In the genomic region with DNA sequence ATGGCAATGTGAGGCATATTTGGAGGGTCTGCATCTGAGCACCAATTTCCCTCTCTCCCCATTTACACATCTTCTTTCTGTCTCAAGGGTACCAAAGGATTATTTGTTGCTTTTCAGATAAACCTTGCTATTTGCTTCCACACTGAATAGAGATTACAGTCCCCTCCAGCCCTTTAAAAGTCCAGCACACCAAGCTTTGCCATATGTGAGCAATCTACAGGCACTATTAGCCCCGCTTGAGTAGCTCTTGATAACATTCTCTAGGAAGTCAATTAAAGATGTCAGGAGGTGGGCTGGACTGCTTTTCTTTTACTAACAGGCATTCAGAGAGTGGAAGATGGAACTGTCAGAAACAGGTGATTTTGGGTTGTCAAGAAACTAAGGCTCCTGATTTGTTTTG, we compare ENCODE assay signal across 18 cellular contexts.
DNase-seq lines count a peak whose midpoint lies in the region; ATAC-seq and TF ChIP-seq lines count a peak whose summit lies in the region.
"Had no signal": no experiment of that assay in that cellular context is flagged by ENCODE, and none has a peak within 500 bp of the region (broad histone marks: within the 10 kb centered on the region; RNA-seq: fewer than 3 reads in every experiment).

No MANE protein-coding gene starts in this region.

- peak overlapping the region; percentile 27 for H3K27ac ChIP-seq in cardiac muscle cell
- H3K27ac ChIP-seq: BLaER1 treated with 17β-estradiol and CSF1 and Interleukin-3, amounts not matched to agents 10 nM and 100 nM; KMS-11; SJSA1 had no signal

- intact Hi-C loops in Right ventricle myocardium superior (cut with DNase I), result no loop called here

- H3K4me3 ChIP-seq in cardiac muscle cell, result no peak overlapping the region
- H3K4me3 ChIP-seq: BLaER1 treated with 17β-estradiol and CSF1 and Interleukin-3, amounts not matched to agents 10 nM and 100 nM; MG63; SJSA1 had no signal

- H3K9me3 Mint-ChIP-seq in glutamatergic neuron (ENCODE audit: unreplicated experiment), result no peaks in the 10 kb centered on the region
- H3K9me3 Mint-ChIP-seq: H9 had no signal

- no peak for TF ChIP-seq CTCF in cardiac muscle cell (IDR thresholded peaks at IDR 0.05; ENCODE audit: low read depth, low read length)
- TF ChIP-seq CTCF in glutamatergic neuron (IDR thresholded peaks at IDR 0.05; ENCODE audit: partially characterized antibody, unreplicated experiment), result no peak

- no peak for ATAC-seq in Right ventricle myocardium superior (ENCODE audit: poor library complexity)
- ATAC-seq in GM21529 (IDR thresholded peaks at IDR 0.05; ENCODE audit: unreplicated experiment), result no peak
- ATAC-seq: T-cell had no signal

- no peaks in the 10 kb centered on the region for H3K27me3 ChIP-seq in cardiac muscle cell
- H3K27me3 ChIP-seq: BLaER1 treated with 17β-estradiol and CSF1 and Interleukin-3, amounts not matched to agents 10 nM and 100 nM; MG63; SJSA1 had no signal

- H3K36me3 ChIP-seq in cardiac muscle cell, result no peaks in the 10 kb centered on the region
- H3K36me3 ChIP-seq: BLaER1 treated with 17β-estradiol and CSF1 and Interleukin-3, amounts not matched to agents 10 nM and 100 nM; MG63; SJSA1 had no signal

- H3K9me3 ChIP-seq in cardiac muscle cell (ENCODE audit: low read depth), result no peaks in the 10 kb centered on the region
- H3K9me3 ChIP-seq: BLaER1 treated with 17β-estradiol and CSF1 and Interleukin-3, amounts not matched to agents 10 nM and 100 nM; MG63; SJSA1 had no signal

- H3K27ac Mint-ChIP-seq in glutamatergic neuron (ENCODE audit: unreplicated experiment), result peak overlapping the region; percentile 14
- H3K27ac Mint-ChIP-seq: H9, T-cell had no signal

- no peaks in the 10 kb centered on the region for H3K36me3 Mint-ChIP-seq in glutamatergic neuron (ENCODE audit: unreplicated experiment)
- H3K36me3 Mint-ChIP-seq: T-cell had no signal

- peak in 1 of 2 donors; percentile 56 for DNase-seq in cardiac muscle cell (ENCODE audit: low read depth in 1 of 2, low spot score in 1 of 2)
- DNase-seq in Right ventricle myocardium superior, result no peak
- DNase-seq in NCI-H69 (lab: John Stamatoyannopoulos, UW), result peak; percentile 62
- DNase-seq in glutamatergic neuron, result no peak
- DNase-seq in ureter (ENCODE audit: low spot score), result no peak
- DNase-seq in COLO668 (lab: John Stamatoyannopoulos, UW; ENCODE audit: unreplicated experiment), result no peak
- DNase-seq: DMS153, H9, NCI-H1092, NCI-H187, OCI-M1, RPMI8226, T-cell had no signal

- peaks cover 10% of the 10 kb centered on the region for H3K4me1 ChIP-seq in cardiac muscle cell (ENCODE audit: low read depth)
- H3K4me1 ChIP-seq: BLaER1 treated with 17β-estradiol and CSF1 and Interleukin-3, amounts not matched to agents 10 nM and 100 nM; SJSA1 had no signal

- no peak overlapping the region for H3K4me3 Mint-ChIP-seq in glutamatergic neuron (ENCODE audit: unreplicated experiment)
- H3K4me3 Mint-ChIP-seq: H9, T-cell had no signal

- no peaks in the 10 kb centered on the region for H3K27me3 Mint-ChIP-seq in glutamatergic neuron (ENCODE audit: unreplicated experiment)
- H3K27me3 Mint-ChIP-seq: T-cell had no signal

- peaks cover 19% of the 10 kb centered on the region for H3K4me1 Mint-ChIP-seq in glutamatergic neuron (ENCODE audit: low read depth, unreplicated experiment)
- H3K4me1 Mint-ChIP-seq: T-cell had no signal
